Comparison of ENCODE assay signal across 1 cellular context in the genomic region with DNA sequence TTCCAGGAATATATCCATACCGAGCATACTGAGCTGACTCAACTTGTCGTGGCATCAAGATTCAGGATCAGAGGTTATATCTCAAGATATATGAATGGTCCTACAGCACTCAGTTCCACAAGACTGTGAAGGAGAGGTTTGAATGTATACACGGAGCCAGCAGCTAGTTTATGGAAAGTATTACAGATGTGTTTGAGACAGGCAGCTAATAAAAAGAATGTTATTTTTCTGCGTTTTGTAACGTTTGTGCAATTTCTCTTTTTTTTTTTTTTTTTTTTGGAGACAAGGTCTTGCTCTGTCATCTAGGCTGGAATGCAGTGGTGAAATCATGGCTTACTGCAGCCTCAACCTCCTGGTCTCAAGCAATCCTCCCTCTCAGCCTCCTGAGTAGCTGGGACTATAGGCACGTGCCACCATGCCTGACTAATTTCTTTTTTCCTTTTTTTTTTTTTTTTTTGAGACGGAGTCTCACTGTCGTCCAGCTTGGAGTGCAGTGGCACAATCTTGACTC.
A peak's percentile ranks its signal among the peaks of the same experiment; 100 is the strongest.
TF ChIP-seq lines count a peak whose summit lies in the region.

No MANE protein-coding gene starts in this region.

TF ChIP-seq in IMR-90, 13 proteins besides CTCF, POLR2A, EP300 and RAD21:
- TF ChIP-seq USF2 (IDR thresholded peaks at IDR 0.05; ENCODE audit: low read depth, low read length), result peak; percentile 48; the same call in 1 of the 2 replicates
- no peak for TF ChIP-seq RCOR1 (IDR thresholded peaks at IDR 0.05; ENCODE audit: insufficient replicate concordance, low read length)
- no peak for TF ChIP-seq MAFK (IDR thresholded peaks at IDR 0.05; ENCODE audit: low read depth, low read length)
- no peak for TF ChIP-seq SMC3 (IDR thresholded peaks at IDR 0.05; ENCODE audit: low read depth, low read length)
- no peak for TF ChIP-seq MAZ (IDR thresholded peaks at IDR 0.05; ENCODE audit: borderline replicate concordance, low read depth, low read length)
- TF ChIP-seq FOS (IDR thresholded peaks at IDR 0.05; ENCODE audit: low read depth, low read length), result no peak
- TF ChIP-seq RFX5 (IDR thresholded peaks at IDR 0.05; ENCODE audit: low read depth, low read length), result no peak
- TF ChIP-seq ELK1 (IDR thresholded peaks at IDR 0.05; ENCODE audit: borderline replicate concordance, low read depth, low read length), result no peak
- peak; percentile 88 for TF ChIP-seq BHLHE40 (IDR thresholded peaks at IDR 0.05; ENCODE audit: low read depth, low read length)
- no peak for TF ChIP-seq MXI1 (IDR thresholded peaks at IDR 0.05; ENCODE audit: borderline replicate concordance, low read depth, low read length)
- TF ChIP-seq NFE2L2 (IDR thresholded peaks at IDR 0.05; ENCODE audit: low read depth, low read length), result no peak
- no peak for TF ChIP-seq CHD1 (IDR thresholded peaks at IDR 0.05; ENCODE audit: low read depth, low read length)
- peak; percentile 58; the same call in 1 of the 2 replicates for TF ChIP-seq CEBPB (IDR thresholded peaks at IDR 0.05; ENCODE audit: low read depth, low read length)
